In the genomic region with DNA sequence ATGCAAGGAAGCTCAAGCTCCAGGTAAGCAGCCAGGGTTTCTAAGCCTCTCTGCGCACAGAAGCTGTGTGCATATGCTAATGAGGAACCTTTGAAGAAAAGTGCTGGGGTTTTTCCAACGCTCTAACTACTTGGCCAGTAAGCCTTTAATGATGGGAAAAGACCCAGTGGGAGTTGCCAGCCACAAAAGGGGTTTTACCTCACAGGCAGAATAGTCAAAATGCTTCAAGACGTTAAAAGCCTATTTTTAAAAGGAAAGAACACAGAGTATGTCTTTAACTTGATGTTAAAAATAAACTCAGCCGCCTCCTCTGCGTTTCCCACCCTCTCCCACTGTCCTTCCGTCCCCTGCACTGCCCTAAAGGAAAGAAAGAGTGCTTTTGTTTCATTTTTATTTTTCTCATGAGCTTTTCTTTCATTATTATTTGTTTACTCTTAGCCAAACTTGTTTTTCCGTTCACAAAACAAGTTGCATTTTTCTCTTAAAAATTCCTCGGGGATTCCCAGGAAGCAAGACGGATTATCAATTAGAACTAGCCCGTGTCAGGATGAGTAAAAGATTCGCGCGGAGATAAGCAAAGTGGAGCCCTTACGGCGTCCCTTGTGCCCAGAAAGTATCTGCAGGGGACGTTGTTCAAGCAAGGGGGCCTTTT, we compare ENCODE assay signal across 9 cellular contexts.
A peak's percentile ranks its signal among the peaks of the same experiment; 100 is the strongest.
DNase-seq lines count a peak whose midpoint lies in the region; ATAC-seq and TF ChIP-seq lines count a peak whose summit lies in the region.
"Had no signal": no experiment of that assay in that cellular context is flagged by ENCODE, and none has a peak within 500 bp of the region (broad histone marks: within the 10 kb centered on the region; RNA-seq: fewer than 3 reads in every experiment).

No MANE protein-coding gene starts in this region.

- peaks cover 15% of the 10 kb centered on the region for H3K4me1 ChIP-seq in left ventricle myocardium inferior

- no peak overlapping the region for H3K27ac Mint-ChIP-seq in activated CD4-positive, alpha-beta memory T cell treated with anti-CD3 and anti-CD28 coated beads for 36 hours

- no peaks in the 10 kb centered on the region for H3K36me3 ChIP-seq in left ventricle myocardium inferior

- ATAC-seq in GM18873 (IDR thresholded peaks at IDR 0.05; ENCODE audit: low FRiP score, unreplicated experiment), result peak; percentile 67
- peak; percentile 42 for ATAC-seq in HG03066 (IDR thresholded peaks at IDR 0.05; ENCODE audit: low read depth, unreplicated experiment)
- ATAC-seq in sciatic nerve, result peak; percentile 34
- ATAC-seq: naive thymus-derived CD8-positive, alpha-beta T cell had no signal

- no peaks in the 10 kb centered on the region for H3K9me3 ChIP-seq in left ventricle myocardium inferior (replicated peaks)

- TF ChIP-seq CTCF in AG10803 (conservative IDR thresholded peaks at IDR 0.05; ENCODE audit: low read length) (no peak), left ventricle myocardium inferior (IDR thresholded peaks at IDR 0.05; ENCODE audit: borderline replicate concordance) (no peak)

- H3K27ac ChIP-seq in left ventricle myocardium inferior (replicated peaks), result peak overlapping the region; percentile 32

- H3K4me3 ChIP-seq in AG10803 (ENCODE audit: low read length) (peak overlapping the region; percentile 50), left ventricle myocardium inferior (peak overlapping the region; percentile 61)

- POLR2A ChIA-PET in activated CD4-positive, alpha-beta memory T cell treated with anti-CD3 and anti-CD28 coated beads for 36 hours (lab: Charles Lee), result no interaction called here

- CTCF ChIA-PET in activated CD4-positive, alpha-beta memory T cell treated with anti-CD3 and anti-CD28 coated beads for 36 hours (lab: Charles Lee), result interaction anchor here (0.6 to 1.3 kb wide), 3 partner anchors 8 to 382 kb away, joined by 3 read pairs; no protein-coding TSS in a partner anchor

- no peak for DNase-seq in AG10803 (ENCODE audit: low read depth)
- DNase-seq in activated CD4-positive, alpha-beta memory T cell treated with anti-CD3 and anti-CD28 coated beads for 36 hours, result peak; percentile 67
- DNase-seq in left ventricle myocardium inferior, result no peak
- DNase-seq in sciatic nerve (ENCODE audit: low spot score), result no peak
- no peak for DNase-seq in H4 (ENCODE audit: low spot score)
- no peak for DNase-seq in GF-D8 (lab: John Stamatoyannopoulos, UW)

- no peaks in the 10 kb centered on the region for H3K36me3 Mint-ChIP-seq in activated CD4-positive, alpha-beta memory T cell treated with anti-CD3 and anti-CD28 coated beads for 36 hours
- H3K36me3 Mint-ChIP-seq: naive thymus-derived CD8-positive, alpha-beta T cell had no signal

- intact Hi-C loops in activated CD4-positive, alpha-beta memory T cell treated with anti-CD3 and anti-CD28 coated beads for 36 hours (cut with micrococcal nuclease), result loop anchor here (5.0 kb wide), 5 partner anchors 61 to 269 kb away; partner anchors contain the start of gene NUDT4
- intact Hi-C loops in left ventricle myocardium inferior (cut with micrococcal nuclease) (no loop called here), sciatic nerve (cut with DNase I) (loop anchor here (5.0 kb wide), 1 partner anchor 811 kb away; no protein-coding TSS in a partner anchor)

- no peaks in the 10 kb centered on the region for H3K27me3 ChIP-seq in left ventricle myocardium inferior (ENCODE audit: low read depth)

- no peaks in the 10 kb centered on the region for H3K9me3 Mint-ChIP-seq in activated CD4-positive, alpha-beta memory T cell treated with anti-CD3 and anti-CD28 coated beads for 36 hours
- H3K9me3 Mint-ChIP-seq: naive thymus-derived CD8-positive, alpha-beta T cell had no signal

- peaks cover 10% of the 10 kb centered on the region for H3K27me3 Mint-ChIP-seq in activated CD4-positive, alpha-beta memory T cell treated with anti-CD3 and anti-CD28 coated beads for 36 hours

- H3K4me1 Mint-ChIP-seq in activated CD4-positive, alpha-beta memory T cell treated with anti-CD3 and anti-CD28 coated beads for 36 hours (ENCODE audit: low read depth), result peaks cover 15% of the 10 kb centered on the region

- H3K4me3 Mint-ChIP-seq in activated CD4-positive, alpha-beta memory T cell treated with anti-CD3 and anti-CD28 coated beads for 36 hours, result peak overlapping the region; percentile 61
